ENCODE assay signal across 9 cellular contexts in the genomic region with DNA sequence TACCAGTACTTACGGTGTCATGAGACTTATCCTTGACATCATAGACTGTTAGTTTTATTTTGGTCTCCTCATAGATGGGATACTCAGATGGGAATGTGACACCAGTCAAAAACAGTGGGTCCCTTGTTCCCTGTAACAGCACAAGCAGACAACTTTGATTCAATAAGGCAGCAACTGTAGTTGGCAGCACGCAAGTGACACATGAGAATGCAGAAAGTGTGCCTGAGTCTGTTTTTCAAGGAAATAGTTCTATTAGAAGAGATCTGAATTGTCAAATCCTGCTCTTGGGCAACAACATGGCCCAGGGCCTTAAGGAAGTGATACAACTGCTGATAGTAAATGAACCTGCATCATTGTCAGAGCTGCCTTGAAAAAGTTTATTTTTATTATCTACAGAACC.
A peak's percentile ranks its signal among the peaks of the same experiment; 100 is the strongest.
DNase-seq lines count a peak whose midpoint lies in the region; ATAC-seq and TF ChIP-seq lines count a peak whose summit lies in the region.
"Had no signal": no experiment of that assay in that cellular context is flagged by ENCODE, and none has a peak within 500 bp of the region (broad histone marks: within the 10 kb centered on the region; RNA-seq: fewer than 3 reads in every experiment).

No MANE protein-coding gene starts in this region.

- peaks cover 25% of the 10 kb centered on the region for H3K36me3 Mint-ChIP-seq in activated CD8-positive, alpha-beta memory T cell treated with anti-CD3 and anti-CD28 coated beads, Interleukin-2, amount 10 ng/mL, durations not matched to agents 7 days and 5 days
- H3K36me3 Mint-ChIP-seq in activated T-helper 17 cell treated with anti-CD3 and anti-CD28 coated beads, Interleukin-2, amount 50 U/mL, for 72 hours (ENCODE audit: low read depth), result peaks cover 71% of the 10 kb centered on the region

- H3K4me1 ChIP-seq in tibial nerve (peaks cover 0 to 46% (median 12%) of the 10 kb centered on the region in 4 donors), tibial artery (peaks cover 0 to 33% (median 12%) of the 10 kb centered on the region in 4 donors)

- peak overlapping the region; percentile 79 for H3K4me3 Mint-ChIP-seq in activated CD8-positive, alpha-beta memory T cell treated with anti-CD3 and anti-CD28 coated beads, Interleukin-2, amount 10 ng/mL, durations not matched to agents 7 days and 5 days
- peak overlapping the region; percentile 89 for H3K4me3 Mint-ChIP-seq in activated T-helper 17 cell treated with anti-CD3 and anti-CD28 coated beads, Interleukin-2, amount 50 U/mL, for 72 hours
- H3K4me3 Mint-ChIP-seq: B cell had no signal

- no peaks in the 10 kb centered on the region for H3K27me3 Mint-ChIP-seq in activated CD8-positive, alpha-beta memory T cell treated with anti-CD3 and anti-CD28 coated beads, Interleukin-2, amount 10 ng/mL, durations not matched to agents 7 days and 5 days
- no peaks in the 10 kb centered on the region for H3K27me3 Mint-ChIP-seq in activated T-helper 17 cell treated with anti-CD3 and anti-CD28 coated beads, Interleukin-2, amount 50 U/mL, for 72 hours

- TF ChIP-seq EP300 in tibial nerve (IDR thresholded peaks at IDR 0.05), result peak in 1 of 2 donors; percentile 76

- DNase-seq in activated CD8-positive, alpha-beta memory T cell treated with anti-CD3 and anti-CD28 coated beads, Interleukin-2, amount 10 ng/mL, durations not matched to agents 7 days and 5 days, result no peak
- no peak for DNase-seq in activated CD8-positive, alpha-beta memory T cell treated with anti-CD3 and anti-CD28 coated beads, Interleukin-2, amount 50 U/mL, for 48 hours
- DNase-seq in globus pallidus (ENCODE audit: low spot score) (peak; percentile 16), tibial nerve (ENCODE audit: low spot score in 2 of 2) (peak; percentile 14 to 16), tibial artery (no peak)

- no peak for TF ChIP-seq POLR2A in tibial nerve (IDR thresholded peaks at IDR 0.05)

- no peaks in the 10 kb centered on the region for H3K36me3 ChIP-seq in tibial nerve
- H3K36me3 ChIP-seq in tibial artery, result no peaks in the 10 kb centered on the region

- H3K27ac Mint-ChIP-seq in activated CD8-positive, alpha-beta memory T cell treated with anti-CD3 and anti-CD28 coated beads, Interleukin-2, amount 10 ng/mL, durations not matched to agents 7 days and 5 days, result peak overlapping the region; percentile 92
- peak overlapping the region; percentile 99 for H3K27ac Mint-ChIP-seq in activated T-helper 17 cell treated with anti-CD3 and anti-CD28 coated beads, Interleukin-2, amount 50 U/mL, for 72 hours
- H3K27ac Mint-ChIP-seq: B cell had no signal

- peaks cover 60% of the 10 kb centered on the region for H3K4me1 Mint-ChIP-seq in activated CD8-positive, alpha-beta memory T cell treated with anti-CD3 and anti-CD28 coated beads, Interleukin-2, amount 10 ng/mL, durations not matched to agents 7 days and 5 days
- peaks cover 26% of the 10 kb centered on the region for H3K4me1 Mint-ChIP-seq in activated T-helper 17 cell treated with anti-CD3 and anti-CD28 coated beads, Interleukin-2, amount 50 U/mL, for 72 hours

- H3K27me3 ChIP-seq in tibial nerve, result no peaks in the 10 kb centered on the region
- H3K27me3 ChIP-seq in tibial artery, result no peaks in the 10 kb centered on the region

- peak overlapping the region; percentile 57 to 87 (median 76) for H3K27ac ChIP-seq in tibial nerve
- H3K27ac ChIP-seq in tibial artery, result no peak overlapping the region

- no peak for ATAC-seq in activated CD8-positive, alpha-beta memory T cell treated with anti-CD3 and anti-CD28 coated beads, Interleukin-2, amount 10 ng/mL, durations not matched to agents 7 days and 5 days
- no peak for ATAC-seq in activated T-helper 17 cell treated with anti-CD3 and anti-CD28 coated beads, Interleukin-2, amount 50 U/mL, for 72 hours (replicated peaks)
- no peak for ATAC-seq in GM18868 (IDR thresholded peaks at IDR 0.05; ENCODE audit: unreplicated experiment)
- no peak for ATAC-seq in GM19023 (IDR thresholded peaks at IDR 0.05; ENCODE audit: unreplicated experiment)

- no peaks in the 10 kb centered on the region for H3K9me3 ChIP-seq in tibial nerve
- no peaks in the 10 kb centered on the region for H3K9me3 ChIP-seq in tibial artery

- WGBS in tibial nerve, 2 donors, result 31 to 32% methylated on average over 2 of the region's 2 CpGs

- H3K9me3 Mint-ChIP-seq in activated CD8-positive, alpha-beta memory T cell treated with anti-CD3 and anti-CD28 coated beads, Interleukin-2, amount 10 ng/mL, durations not matched to agents 7 days and 5 days (ENCODE audit: low read depth), result no peaks in the 10 kb centered on the region
- H3K9me3 Mint-ChIP-seq in activated T-helper 17 cell treated with anti-CD3 and anti-CD28 coated beads, Interleukin-2, amount 50 U/mL, for 72 hours, result no peaks in the 10 kb centered on the region

- CTCF ChIA-PET in activated CD8-positive, alpha-beta memory T cell treated with anti-CD3 and anti-CD28 coated beads, Interleukin-2, amount 10 ng/mL, durations not matched to agents 7 days and 5 days (lab: Charles Lee), result interaction anchor here (0.8 to 1.0 kb wide), 2 partner anchors 46 to 47 kb away, joined by 3 read pairs; no protein-coding TSS in a partner anchor

- TF ChIP-seq CTCF in tibial nerve (IDR thresholded peaks at IDR 0.05) (no peak), tibial artery (IDR thresholded peaks at IDR 0.05) (no peak)

- peak overlapping the region in 1 of 4 donors; percentile 3 for H3K4me3 ChIP-seq in tibial nerve
- H3K4me3 ChIP-seq in tibial artery, result no peak overlapping the region

- intact Hi-C loops in tibial artery (cut with DNase I; ENCODE audit: low total_unique reads), result no loop called here

Comparison
In these comparisons a context has a peak if more than half of its experiments do, and no peak if none do; other contexts are left out.
1. DNase-seq: peak in globus pallidus (single experiment) and tibial nerve (2 of 2); none in activated CD8-positive, alpha-beta memory T cell treated with anti-CD3 and anti-CD28 coated beads, Interleukin-2, amount 10 ng/mL, durations not matched to agents 7 days and 5 days (single experiment), activated CD8-positive, alpha-beta memory T cell treated with anti-CD3 and anti-CD28 coated beads, Interleukin-2, amount 50 U/mL, for 48 hours (single experiment) and tibial artery (0 of 2).
2. H3K27ac ChIP-seq: peak in tibial nerve (4 of 4); none in tibial artery (0 of 2).